10 cellular contexts compared by ENCODE assay signal in the genomic region with DNA sequence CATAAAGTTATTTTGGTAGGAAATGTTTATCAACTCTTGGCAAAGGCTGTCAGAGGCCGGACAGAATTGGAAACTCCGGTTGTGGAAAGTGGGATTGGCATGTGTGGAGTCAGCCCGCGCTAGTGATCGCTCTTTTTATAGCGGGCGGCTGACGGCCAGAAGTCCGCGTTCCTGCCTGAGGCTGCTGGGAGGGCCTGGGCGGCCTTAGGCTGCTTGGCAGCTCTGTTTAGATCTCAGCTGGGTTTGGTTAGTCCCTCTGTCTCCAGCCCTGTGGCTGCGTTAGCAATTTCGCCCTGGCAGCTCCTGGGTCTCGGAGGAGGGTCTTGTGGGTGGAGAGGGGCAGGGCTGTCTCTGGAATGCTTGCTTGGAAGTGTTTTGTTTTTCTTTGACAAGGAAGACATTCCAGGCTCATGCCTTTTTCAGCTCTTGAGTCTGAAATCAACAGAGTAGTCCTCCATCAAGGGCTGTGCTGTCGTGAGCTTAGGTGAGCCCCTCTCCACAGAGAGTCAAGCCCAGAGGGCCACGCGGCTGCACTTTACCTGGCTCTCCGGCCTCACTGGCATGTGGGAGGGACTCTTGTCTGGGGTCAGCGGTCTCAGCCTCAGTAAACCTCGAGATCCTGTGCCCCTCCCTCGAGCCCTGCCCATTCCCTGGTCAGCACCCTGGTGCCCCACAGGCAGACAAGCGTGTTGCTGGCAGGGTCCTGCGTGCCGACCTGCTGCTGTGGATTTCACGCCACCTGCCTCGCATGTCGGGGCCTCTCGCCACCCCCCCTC. TPM values are rescaled to one million over a fixed set of nuclear protein-coding genes. Genes with fewer than 3 reads are reported as not detected.
A peak's percentile ranks its signal among the peaks of the same experiment; 100 is the strongest.
DNase-seq lines count a peak whose midpoint lies in the region; ATAC-seq and TF ChIP-seq lines count a peak whose summit lies in the region.
"Had no signal": no experiment of that assay in that cellular context is flagged by ENCODE, and none has a peak within 500 bp of the region (broad histone marks: within the 10 kb centered on the region; RNA-seq: fewer than 3 reads in every experiment).

No MANE protein-coding gene starts in this region.

- intact Hi-C loops in breast epithelium (cut with DNase I; ENCODE audit: low total_unique reads) (no loop called here), mammary epithelial cell (cut with micrococcal nuclease) (no loop called here), aorta (cut with DNase I) (loop anchor here in 1 of 2 donors (5.0 kb wide), 1 partner anchor 51 kb away; the partner anchor contains the start of genes PLEKHJ1 and SF3A2)

- no peaks in the 10 kb centered on the region for H4K20me1 ChIP-seq in mammary epithelial cell (ENCODE audit: insufficient read depth, low read length)

- peak overlapping the region; percentile 73 to 77 for H3K27ac ChIP-seq in breast epithelium
- no peak overlapping the region for H3K27ac ChIP-seq in mammary epithelial cell (ENCODE audit: insufficient read depth, low read depth, low read length)
- peak overlapping the region; percentile 65 to 90 (median 89) for H3K27ac ChIP-seq in gastroesophageal sphincter
- peak overlapping the region; percentile 17 for H3K27ac ChIP-seq in neutrophil
- H3K27ac ChIP-seq in aorta (ENCODE audit: low read depth in 1 of 2, low read length in 2 of 2) = peak overlapping the region; percentile 1 to 48

- H3K9ac ChIP-seq in mammary epithelial cell (ENCODE audit: insufficient read depth, low read length) = no peak overlapping the region

- DNase-seq in breast epithelium (ENCODE audit: low spot score in 2 of 2) = peak; percentile 47 to 63
- DNase-seq in mammary epithelial cell = no peak
- DNase-seq in aorta = peak; percentile 94 to 95
- DNase-seq in HPDE6-E6E7 (ENCODE audit: extremely low spot score) = no peak
- no peak for DNase-seq in NCI-H748 (lab: John Stamatoyannopoulos, UW; ENCODE audit: unreplicated experiment)
- DNase-seq: activated CD8-positive, alpha-beta T cell treated with anti-CD3 and anti-CD28 coated beads for 36 hours; hypothalamus had no signal

- no peak overlapping the region for H3K4me2 ChIP-seq in mammary epithelial cell (ENCODE audit: insufficient read depth, low read depth, low read length)

- no peak overlapping the region for H2AFZ ChIP-seq in mammary epithelial cell (ENCODE audit: low read depth, low read length)

- dilution Hi-C loops in mammary epithelial cell (cut with HindIII; ENCODE audit: low sequenced_read_pairs) = loop anchor here (5.0 kb wide), 2 partner anchors 51 to 249 kb away; partner anchors contain the start of genes PLEKHJ1 and SF3A2

- no peaks in the 10 kb centered on the region for H3K9me3 ChIP-seq in breast epithelium
- no peaks in the 10 kb centered on the region for H3K9me3 ChIP-seq in mammary epithelial cell (replicated peaks; ENCODE audit: insufficient read depth, low read length)
- H3K9me3 ChIP-seq in gastroesophageal sphincter = no peaks in the 10 kb centered on the region
- H3K9me3 ChIP-seq in neutrophil = no peaks in the 10 kb centered on the region
- H3K9me3 ChIP-seq in aorta (ENCODE audit: control insufficient read depth, low read length) = no peaks in the 10 kb centered on the region

- H3K4me3 ChIP-seq in breast epithelium (peak overlapping the region in 2 of 3 donors; percentile 17 to 45), mammary epithelial cell (replicated peaks in 1 of 3; ENCODE audit: insufficient read depth in 1 of 3, low read depth in 2 of 3, low read length in 3 of 3) (no peak overlapping the region), gastroesophageal sphincter (peak overlapping the region in 1 of 2 donors; percentile 17), neutrophil (ENCODE audit: low read depth in 1 of 2, low read length in 1 of 2) (no peak overlapping the region), aorta (ENCODE audit: low read length in 2 of 2) (no peak overlapping the region)

- H3K79me2 ChIP-seq in mammary epithelial cell (ENCODE audit: insufficient read depth, low read length) = peaks cover 74% of the 10 kb centered on the region

- no TSS peak for BruUV-seq in mammary epithelial cell (replicated peaks; lab: Mats Ljungman, UMichigan)

- TF ChIP-seq POLR2A in breast epithelium (IDR thresholded peaks at IDR 0.05) (no peak), gastroesophageal sphincter (IDR thresholded peaks at IDR 0.05) (no peak)

- TF ChIP-seq EP300 in gastroesophageal sphincter (IDR thresholded peaks at IDR 0.05) = no peak

- in situ Hi-C loops in mammary epithelial cell (cut with MboI; ENCODE audit: low sequenced_read_pairs in 2 of 2) = no loop called here

- 53% methylated on average over 26 of the region's 28 CpGs for WGBS in mammary epithelial cell (ENCODE audit: low coverage, missing lambda C conversion rate)
- 4% methylated on average over 4 to 12 of the region's 28 CpGs for WGBS in gastroesophageal sphincter (ENCODE audit: low coverage in 1 of 2), 2 donors
- WGBS in aorta, 2 donors = 2 to 7% methylated on average over 28 of the region's 28 CpGs

- CTCF ChIA-PET in mammary epithelial cell (lab: Charles Lee; ENCODE audit: low non-redundant PET) = no interaction called here

- peak; percentile 94 for ATAC-seq in gastroesophageal sphincter
- peak; percentile 92 for ATAC-seq in aorta (ENCODE audit: low FRiP score)
- ATAC-seq in GM18870 (IDR thresholded peaks at IDR 0.05; ENCODE audit: unreplicated experiment) = no peak
- ATAC-seq: activated CD8-positive, alpha-beta T cell treated with anti-CD3 and anti-CD28 coated beads for 36 hours had no signal

- no peak for TF ChIP-seq CTCF in breast epithelium (IDR thresholded peaks at IDR 0.05)
- no peak for TF ChIP-seq CTCF in mammary epithelial cell (conservative IDR thresholded peaks at IDR 0.05 in 1 of 2, IDR thresholded peaks at IDR 0.05 in 1 of 2; ENCODE audit: extremely low read depth in 1 of 2, insufficient read depth in 1 of 2, low read depth in 1 of 2, low read length in 2 of 2)
- TF ChIP-seq CTCF in gastroesophageal sphincter (IDR thresholded peaks at IDR 0.05) = no peak
- TF ChIP-seq CTCF in neutrophil (IDR thresholded peaks at IDR 0.05) = no peak

- H3K4me1 ChIP-seq in breast epithelium = peaks cover 13 to 15% of the 10 kb centered on the region in 2 donors
- H3K4me1 ChIP-seq in mammary epithelial cell (ENCODE audit: insufficient read depth, low read length) = peaks cover 4% of the 10 kb centered on the region
- peaks cover 8 to 86% (median 31%) of the 10 kb centered on the region in 3 donors for H3K4me1 ChIP-seq in gastroesophageal sphincter
- H3K4me1 ChIP-seq in neutrophil (ENCODE audit: control insufficient read depth in 1 of 2, insufficient read depth in 1 of 2, low read depth in 1 of 2, low read length in 1 of 2) = peaks cover 16 to 19% of the 10 kb centered on the region in 2 experiments
- H3K4me1 ChIP-seq in aorta (ENCODE audit: control insufficient read depth in 1 of 2, insufficient read depth in 2 of 2, low read length in 2 of 2) = no peaks in the 10 kb centered on the region

- H3K27me3 ChIP-seq in breast epithelium (no peaks in the 10 kb centered on the region), mammary epithelial cell (ENCODE audit: insufficient read depth, low read length) (no peaks in the 10 kb centered on the region), gastroesophageal sphincter (no peaks in the 10 kb centered on the region), neutrophil (no peaks in the 10 kb centered on the region), aorta (ENCODE audit: control insufficient read depth in 1 of 2, insufficient read depth in 2 of 2, low read length in 1 of 2) (no peaks in the 10 kb centered on the region)

- H3K36me3 ChIP-seq in breast epithelium (no peaks in the 10 kb centered on the region), mammary epithelial cell (ENCODE audit: insufficient read depth, low read length) (peaks cover 7% of the 10 kb centered on the region), gastroesophageal sphincter (peaks cover 0 to 47% of the 10 kb centered on the region in 2 donors), neutrophil (peaks cover 49% of the 10 kb centered on the region), aorta (ENCODE audit: control insufficient read depth in 1 of 2, insufficient read depth in 2 of 2, low read length in 1 of 2) (no peaks in the 10 kb centered on the region)

RNA-seq across cellular contexts. Expression of gene DOT1L, which starts 22.5 kb away (rescaled TPM):
- 10 to 100 TPM in 1 of 3 donors, 1 to 10 TPM in 2; 7.7 to 10.2 (median 8.0) TPM for total RNA-seq in breast epithelium
- total RNA-seq in mammary epithelial cell = 10 to 100 TPM in 1 of 2 donors, 1 to 10 TPM in 1; 4.3 to 25.6 TPM
- polyA plus RNA-seq in mammary epithelial cell = 6.3 TPM
- polyA minus RNA-seq in mammary epithelial cell = 31.7 TPM
- total RNA-seq in gastroesophageal sphincter = 10 to 100 TPM in 2 of 4 donors, 1 to 10 TPM in 2; 4.4 to 12.8 (median 10.2) TPM
- total RNA-seq in aorta = 10 to 100 TPM; 22.6 to 24.8 TPM
- polyA plus RNA-seq in aorta = 1 to 10 TPM; 4.4 to 4.9 TPM

RNA-seq across cellular contexts. Expression of gene AP3D1, which starts 34.9 kb away (rescaled TPM):
- total RNA-seq in breast epithelium (10 to 100 TPM; 53.6 to 68.5 (median 54.0) TPM), mammary epithelial cell (100 to 1,000 TPM; 124 to 143 TPM), gastroesophageal sphincter (100 to 1,000 TPM in 1 of 4 donors, 10 to 100 TPM in 3; 69.9 to 132 (median 73.8) TPM), aorta (10 to 100 TPM; 74.8 to 84.3 TPM)
- polyA plus RNA-seq in mammary epithelial cell (95.6 TPM), aorta (10 to 100 TPM; 31.7 to 61.9 TPM)
- polyA minus RNA-seq in mammary epithelial cell = 288 TPM

RNA-seq across cellular contexts. Expression of gene PLEKHJ1, which starts 49.9 kb away (rescaled TPM):
- total RNA-seq in breast epithelium (10 to 100 TPM; 44.6 to 52.8 (median 47.4) TPM), mammary epithelial cell (10 to 100 TPM; 33.0 to 61.5 TPM), gastroesophageal sphincter (10 to 100 TPM; 41.6 to 56.7 (median 51.7) TPM), aorta (10 to 100 TPM; 24.9 to 37.7 TPM)
- polyA plus RNA-seq in mammary epithelial cell (68.8 TPM), aorta (10 to 100 TPM; 50.9 to 56.2 TPM)
- 62.8 TPM for polyA minus RNA-seq in mammary epithelial cell

RNA-seq across cellular contexts. Expression of gene SF3A2, which starts 50.4 kb away (rescaled TPM):
- total RNA-seq in breast epithelium (10 to 100 TPM; 32.6 to 38.0 (median 33.3) TPM), mammary epithelial cell (10 to 100 TPM; 21.0 to 68.9 TPM), gastroesophageal sphincter (10 to 100 TPM; 27.5 to 40.3 (median 37.4) TPM), aorta (10 to 100 TPM; 56.1 to 62.2 TPM)
- polyA plus RNA-seq in mammary epithelial cell (30.5 TPM), aorta (10 to 100 TPM; 23.8 to 64.9 TPM)
- 19.9 TPM for polyA minus RNA-seq in mammary epithelial cell

Comparison
In these comparisons a context has a peak if more than half of its experiments do, and no peak if none do; other contexts are left out.
1. DNase-seq: peak in breast epithelium (2 of 2) and aorta (2 of 2); none in mammary epithelial cell (single experiment), HPDE6-E6E7 (single experiment) and NCI-H748 (single experiment).
2. H3K4me3 ChIP-seq: peak in breast epithelium (2 of 3); none in mammary epithelial cell (0 of 3), neutrophil (0 of 2) and aorta (0 of 2).